Comparison of ENCODE assay signal across 16 cellular contexts in the genomic region with DNA sequence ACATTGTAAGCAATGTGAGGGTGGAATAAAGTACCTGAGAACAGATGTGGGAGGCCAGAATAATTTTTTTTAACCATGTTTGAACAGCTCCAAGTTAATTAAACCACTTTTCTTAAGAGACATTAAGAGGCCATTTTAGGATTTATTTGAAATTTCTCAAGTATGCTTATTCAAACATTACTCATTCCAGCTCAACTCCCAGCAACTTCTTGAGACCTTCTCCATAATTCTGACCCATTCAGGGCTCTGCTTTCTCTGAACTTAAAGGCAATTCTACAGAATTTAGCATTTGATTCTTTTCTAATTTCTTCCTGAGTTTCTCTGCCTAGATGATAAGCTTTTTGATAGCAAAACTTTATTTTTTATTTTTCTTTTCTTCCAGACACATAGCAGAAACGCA.
DNase-seq lines count a peak whose midpoint lies in the region; ATAC-seq, FAIRE-seq and TF ChIP-seq lines count a peak whose summit lies in the region.
"Had no signal": no experiment of that assay in that cellular context is flagged by ENCODE, and none has a peak within 500 bp of the region (broad histone marks: within the 10 kb centered on the region; RNA-seq: fewer than 3 reads in every experiment).

No MANE protein-coding gene starts in this region.

- 64 to 74% methylated on average over 1 of the region's 1 CpG for WGBS in lung, 2 donors
- no CpG with 5 or more reads among the region's 1 CpG for WGBS in mesendoderm (ENCODE audit: extremely low coverage, insufficient coverage, low lambda C conversion rate)

- CTCF ChIA-PET in MCF 10A (lab: Yijun Ruan, JAX) = interaction anchor here (2.7 kb wide), 1 partner anchor 8 kb away, joined by 14 read pairs; no protein-coding TSS in a partner anchor

- H3K4me3 Mint-ChIP-seq in MCF 10A (ENCODE audit: unreplicated experiment) = no peak overlapping the region
- H3K4me3 Mint-ChIP-seq: CD8-positive, alpha-beta memory T cell had no signal

- BruUV-seq in MCF 10A (replicated peaks; lab: Mats Ljungman, UMichigan) = no TSS peak

- no peak for TF ChIP-seq POLR2A in H54 (IDR thresholded peaks at IDR 0.05; ENCODE audit: low read depth, low read length)

- H3K4me3 ChIP-seq in bronchial epithelial cell (ENCODE audit: low read depth, low read length) (no peak overlapping the region), lung (no peak overlapping the region), mesendoderm (ENCODE audit: low read length) (no peak overlapping the region)
- H3K4me3 ChIP-seq: BLaER1, GM12878, GM23248 had no signal

- H3K27ac ChIP-seq in lung (ENCODE audit: low read depth in 1 of 2, low read length in 1 of 2) = no peak overlapping the region
- no peak overlapping the region for H3K27ac ChIP-seq in mesendoderm (ENCODE audit: low read depth, low read length)
- H3K27ac ChIP-seq: BLaER1, GM23248 had no signal

- H3K36me3 Mint-ChIP-seq in MCF 10A (ENCODE audit: insufficient read depth, unreplicated experiment) = no peaks in the 10 kb centered on the region

- H3K27me3 Mint-ChIP-seq in MCF 10A (ENCODE audit: insufficient read depth, unreplicated experiment) = no peaks in the 10 kb centered on the region
- H3K27me3 Mint-ChIP-seq: CD8-positive, alpha-beta memory T cell had no signal

- no peaks in the 10 kb centered on the region for H3K36me3 ChIP-seq in bronchial epithelial cell (ENCODE audit: control insufficient read depth, insufficient read depth, low read length)
- peaks cover 0 to 3% of the 10 kb centered on the region in 2 donors for H3K36me3 ChIP-seq in lung (ENCODE audit: control insufficient read depth in 2 of 2, insufficient read depth in 2 of 2, low read length in 2 of 2)
- no peaks in the 10 kb centered on the region for H3K36me3 ChIP-seq in mesendoderm (ENCODE audit: control insufficient read depth, insufficient read depth, low read length)

- peak; percentile 75 for DNase-seq in DMS79 (lab: John Stamatoyannopoulos, UW)
- no peak for DNase-seq in H54 (ENCODE audit: insufficient read length, low spot score)
- DNase-seq in bronchial epithelial cell (ENCODE audit: low read depth) = peak; percentile 13
- DNase-seq in lung (ENCODE audit: low spot score) = no peak
- DNase-seq in effector CD8-positive, alpha-beta T cell (lab: John Stamatoyannopoulos, UW) = no peak
- DNase-seq in MCF 10A (ENCODE audit: unreplicated experiment) = no peak
- DNase-seq in mesendoderm = no peak
- DNase-seq: AML-193; Caco-2; CD8-positive, alpha-beta memory T cell; DMS53; GM23248; H7 had no signal

- H2BK5ac ChIP-seq in mesendoderm (ENCODE audit: low read length) = no peak overlapping the region

- H3K9ac ChIP-seq in mesendoderm (ENCODE audit: low read length) = no peak overlapping the region
- H3K9ac ChIP-seq: BLaER1, GM23248 had no signal

- H4K8ac ChIP-seq in mesendoderm (ENCODE audit: low read depth, low read length) = no peak overlapping the region

- H2BK15ac ChIP-seq in mesendoderm (replicated peaks; ENCODE audit: low read depth) = no peak overlapping the region

- H4K5ac ChIP-seq in mesendoderm (ENCODE audit: low read length) = no peak overlapping the region

- no peaks in the 10 kb centered on the region for H3K79me1 ChIP-seq in mesendoderm (ENCODE audit: low read length)

- H2BK120ac ChIP-seq in mesendoderm (ENCODE audit: low read depth, low read length) = no peak overlapping the region

- no peak overlapping the region for H3K18ac ChIP-seq in mesendoderm (ENCODE audit: low read length)

- TF ChIP-seq CTCF in bronchial epithelial cell (IDR thresholded peaks at IDR 0.05; ENCODE audit: insufficient read depth, low read length, severe bottlenecking) (no peak), lung (IDR thresholded peaks at IDR 0.05; ENCODE audit: control extremely low read depth, extremely low read depth) (no peak), MCF 10A (IDR thresholded peaks at IDR 0.05; ENCODE audit: unreplicated experiment) (no peak)

- H3K4me1 ChIP-seq in lung (ENCODE audit: control insufficient read depth in 2 of 2, insufficient read depth in 2 of 2, low read length in 2 of 2) = no peaks in the 10 kb centered on the region
- H3K4me1 ChIP-seq in mesendoderm (ENCODE audit: control insufficient read depth, low read depth, low read length) = no peaks in the 10 kb centered on the region
- H3K4me1 ChIP-seq: Caco-2 had no signal

- no peaks in the 10 kb centered on the region for H3K9me3 Mint-ChIP-seq in MCF 10A (ENCODE audit: unreplicated experiment)
- H3K9me3 Mint-ChIP-seq: CD8-positive, alpha-beta memory T cell had no signal

- H3K79me2 ChIP-seq in mesendoderm (ENCODE audit: control insufficient read depth, insufficient read depth, low read length) = no peaks in the 10 kb centered on the region

- no peak overlapping the region for H3K23ac ChIP-seq in mesendoderm (ENCODE audit: low read length)

- H3K4me1 Mint-ChIP-seq in MCF 10A (ENCODE audit: insufficient read depth, unreplicated experiment) = no peaks in the 10 kb centered on the region
- H3K4me1 Mint-ChIP-seq: CD8-positive, alpha-beta memory T cell had no signal

- intact Hi-C loops in MCF 10A (cut with micrococcal nuclease) = no loop called here

- H3K27ac Mint-ChIP-seq in MCF 10A (ENCODE audit: low read depth, unreplicated experiment) = no peak overlapping the region

- no peak overlapping the region for H3K4ac ChIP-seq in mesendoderm (ENCODE audit: low read depth, low read length)

- ATAC-seq in lung (ENCODE audit: insufficient read depth, low FRiP score) = peak; percentile 23
- ATAC-seq: GM12878 had no signal

- peak; percentile 6 for FAIRE-seq in H54 (lab: Jason Lieb, UNC)
- no peak for FAIRE-seq in bronchial epithelial cell (lab: Jason Lieb, UNC)
- FAIRE-seq: GM18507 had no signal

- H3K4me2 ChIP-seq in mesendoderm (ENCODE audit: low read length) = no peak overlapping the region
- H3K4me2 ChIP-seq: BLaER1 had no signal

- H2AK5ac ChIP-seq in mesendoderm (ENCODE audit: low read length) = no peak overlapping the region

- H3K56ac ChIP-seq in mesendoderm (ENCODE audit: low read length) = no peak overlapping the region

- POLR2A ChIA-PET in MCF 10A (lab: Yijun Ruan, JAX) = interaction anchor here (1.1 kb wide), 1 partner anchor 24 kb away, joined by 3 read pairs; no protein-coding TSS in a partner anchor

- peaks cover 0 to 4% of the 10 kb centered on the region in 2 donors for H3K9me3 ChIP-seq in lung (ENCODE audit: control insufficient read depth in 2 of 2, insufficient read depth in 1 of 2, low read length in 1 of 2)
- H3K9me3 ChIP-seq: BLaER1, Caco-2 had no signal

- H3K27me3 ChIP-seq in bronchial epithelial cell (ENCODE audit: control insufficient read depth, insufficient read depth, low read length) (no peaks in the 10 kb centered on the region), lung (ENCODE audit: control insufficient read depth, insufficient read depth) (no peaks in the 10 kb centered on the region), mesendoderm (ENCODE audit: insufficient read depth, low read length, poor library complexity) (no peaks in the 10 kb centered on the region)
- H3K27me3 ChIP-seq: BLaER1 had no signal

Comparison
In these comparisons a context has a peak if more than half of its experiments do, and no peak if none do; other contexts are left out.
1. DNase-seq: peak in DMS79 (single experiment) and bronchial epithelial cell (single experiment); none in H54 (single experiment), lung (single experiment), effector CD8-positive, alpha-beta T cell (single experiment), MCF 10A (single experiment) and mesendoderm (single experiment).